1 cellular context compared by ENCODE assay signal in the genomic region with DNA sequence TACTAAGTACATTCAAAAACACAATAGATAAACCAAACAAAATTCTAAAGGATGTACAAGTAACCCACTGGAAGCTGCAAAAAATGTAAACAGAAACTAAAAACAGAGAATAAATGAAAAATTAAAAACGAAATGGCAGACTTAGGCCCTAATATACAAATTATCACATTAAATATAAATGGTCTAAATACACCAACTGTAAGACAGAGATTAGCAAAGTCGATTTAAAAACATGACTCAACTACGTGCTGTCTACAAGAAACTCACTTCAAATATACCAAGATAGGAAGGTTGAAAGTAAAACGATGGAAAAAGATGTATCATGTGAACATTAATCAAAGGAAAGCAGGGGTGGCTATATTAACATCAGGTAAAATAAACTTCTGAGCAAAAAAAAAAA.
A peak's percentile ranks its signal among the peaks of the same experiment; 100 is the strongest.
TF ChIP-seq lines count a peak whose summit lies in the region.

No MANE protein-coding gene starts in this region.

TF ChIP-seq in HepG2, 621 proteins besides CTCF, POLR2A, EP300 and RAD21 (continued from another document):
- TF ChIP-seq ZNF280D (CRISPR knock-in tag; IDR thresholded peaks at IDR 0.05): peak; percentile 50; the same call in 1 of the 2 replicates
